18 cellular contexts compared by ENCODE assay signal in the genomic region with DNA sequence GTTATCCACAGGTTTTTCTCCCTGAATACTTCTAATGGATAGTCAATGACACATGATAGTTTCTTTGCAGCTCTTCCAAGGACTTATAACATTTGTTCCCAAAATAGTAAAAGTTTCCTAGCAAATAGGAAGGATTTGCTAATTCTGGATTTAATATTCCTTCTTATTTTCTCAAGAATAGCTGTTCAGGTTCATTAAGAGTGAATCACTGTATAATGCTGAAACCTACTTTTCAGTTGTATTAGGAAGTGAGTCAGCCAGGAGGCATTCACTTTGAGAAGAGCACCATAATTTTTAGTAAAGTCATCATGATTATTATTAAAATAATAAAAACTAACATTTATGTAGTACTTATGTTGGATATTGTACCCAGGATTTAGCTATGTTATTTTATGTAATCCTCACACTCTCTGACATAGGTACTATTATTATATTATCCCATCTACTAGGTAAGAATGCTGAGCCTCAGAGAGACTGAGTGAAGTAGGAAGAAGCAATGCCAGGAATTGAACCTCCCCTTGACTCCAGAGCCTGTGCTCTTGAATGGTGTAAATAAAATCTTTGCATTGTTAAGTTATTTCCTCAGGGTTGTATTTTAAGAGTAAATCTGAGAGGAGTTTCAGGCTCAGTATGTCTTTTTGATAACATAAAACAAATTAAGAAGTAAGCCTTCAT.
A peak's percentile ranks its signal among the peaks of the same experiment; 100 is the strongest.
DNase-seq lines count a peak whose midpoint lies in the region; ATAC-seq and TF ChIP-seq lines count a peak whose summit lies in the region.
"Had no signal": no experiment of that assay in that cellular context is flagged by ENCODE, and none has a peak within 500 bp of the region (broad histone marks: within the 10 kb centered on the region; RNA-seq: fewer than 3 reads in every experiment).

No MANE protein-coding gene starts in this region.

- H3K9me3 Mint-ChIP-seq in nephron progenitor cell, result no peaks in the 10 kb centered on the region
- H3K9me3 Mint-ChIP-seq: activated B cell treated with CpG ODN at 0.5 μM for 24 hours, neural crest cell had no signal

- no peak overlapping the region for H3K4me3 Mint-ChIP-seq in nephron progenitor cell
- H3K4me3 Mint-ChIP-seq: activated B cell treated with CpG ODN at 0.5 μM for 24 hours; activated T-cell treated with anti-CD3 and anti-CD28 coated beads, Interleukin-2, amount 50 U/mL, for 24 hours; neural crest cell had no signal

- H3K4me1 Mint-ChIP-seq in nephron progenitor cell, result no peaks in the 10 kb centered on the region
- H3K4me1 Mint-ChIP-seq: activated B cell treated with CpG ODN at 0.5 μM for 24 hours, neural crest cell had no signal

- peaks cover 5% of the 10 kb centered on the region; the same call in 1 of the 2 replicates for H3K4me1 ChIP-seq in SJCRH30
- H3K4me1 ChIP-seq: esophagus muscularis mucosa, uterus had no signal

- CTCF ChIA-PET in AG04450 (lab: Charles Lee), result interaction anchor here (1.4 to 3.3 kb wide), 4 partner anchors 9 to 768 kb away, joined by 3 to 17 read pairs (median 5); no protein-coding TSS in a partner anchor

- H3K27me3 ChIP-seq in AG04450 (ENCODE audit: control insufficient read depth, insufficient read depth, low read length), result no peaks in the 10 kb centered on the region
- H3K27me3 ChIP-seq in SJCRH30, result no peaks in the 10 kb centered on the region
- H3K27me3 ChIP-seq: esophagus muscularis mucosa, uterus had no signal

- POLR2A ChIA-PET in AG04450 (lab: Yijun Ruan, JAX), result interaction anchor here (0.5 to 0.7 kb wide), 2 partner anchors 111 to 784 kb away, joined by 3 to 4 read pairs; no protein-coding TSS in a partner anchor

- H3K36me3 ChIP-seq in SJCRH30, result no peaks in the 10 kb centered on the region
- H3K36me3 ChIP-seq: uterus had no signal

- no peak overlapping the region for H3K27ac Mint-ChIP-seq in nephron progenitor cell
- H3K27ac Mint-ChIP-seq: activated B cell treated with CpG ODN at 0.5 μM for 24 hours; activated T-cell treated with anti-CD3 and anti-CD28 coated beads, Interleukin-2, amount 50 U/mL, for 24 hours had no signal

- H3K27ac ChIP-seq in AG04450 (ENCODE audit: low read depth, low read length) (peak overlapping the region; percentile 77), SJCRH30 (no peak overlapping the region)
- H3K27ac ChIP-seq: C4-2B, esophagus muscularis mucosa, uterus had no signal

- no peak for ATAC-seq in GM18861 (IDR thresholded peaks at IDR 0.05; ENCODE audit: unreplicated experiment)
- ATAC-seq: left cardiac atrium had no signal

- no peak overlapping the region for H3K4me3 ChIP-seq in AG04450 (ENCODE audit: low read depth, low read length)
- H3K4me3 ChIP-seq in cardiac fibroblast (replicated peaks in 1 of 2; ENCODE audit: low read depth in 2 of 2, low read length in 2 of 2), result no peak overlapping the region
- no peak overlapping the region for H3K4me3 ChIP-seq in SJCRH30
- H3K4me3 ChIP-seq: esophagus muscularis mucosa, uterus had no signal

- peak; percentile 38 for DNase-seq in AG04450 (ENCODE audit: low read depth, low spot score)
- peak; percentile 80 for DNase-seq in LHCN-M2 (ENCODE audit: low read depth)
- DNase-seq in cardiac fibroblast (ENCODE audit: low read depth in 2 of 2), result peak; percentile 75 to 90
- peak; percentile 77 for DNase-seq in kidney tubule cell (ENCODE audit: low spot score)
- DNase-seq in NK-92 (lab: John Stamatoyannopoulos, UW; ENCODE audit: unreplicated experiment), result no peak
- DNase-seq in nephron progenitor cell, result no peak
- DNase-seq in SJCRH30, result no peak
- DNase-seq: activated B cell treated with CpG ODN at 0.5 μM for 24 hours; activated T-cell treated with anti-CD3 and anti-CD28 coated beads, Interleukin-2, amount 50 U/mL, for 24 hours; left cardiac atrium; NCI-H1436; NCI-H526; stimulated activated CD4-positive, alpha-beta T cell treated with anti-CD3 and anti-CD28 coated beads, Interleukin-15, amount 100 ng/mL, for 24 hours; uterus had no signal

- H3K27me3 Mint-ChIP-seq in nephron progenitor cell (ENCODE audit: low read depth, poor library complexity), result peaks cover 4% of the 10 kb centered on the region
- H3K27me3 Mint-ChIP-seq: activated B cell treated with CpG ODN at 0.5 μM for 24 hours; activated T-cell treated with anti-CD3 and anti-CD28 coated beads, Interleukin-2, amount 50 U/mL, for 24 hours had no signal

- no peaks in the 10 kb centered on the region for H3K36me3 Mint-ChIP-seq in nephron progenitor cell (ENCODE audit: low read depth)

- peaks cover 5% of the 10 kb centered on the region; the same call in 1 of the 2 replicates for H3K9me3 ChIP-seq in AG04450 (ENCODE audit: control insufficient read depth, insufficient read depth, low read length)
- H3K9me3 ChIP-seq in SJCRH30 (replicated peaks), result no peaks in the 10 kb centered on the region
- H3K9me3 ChIP-seq: esophagus muscularis mucosa, uterus had no signal

- TF ChIP-seq CTCF in AG04450 (IDR thresholded peaks at IDR 0.05; ENCODE audit: low read depth, low read length) (no peak), cardiac fibroblast (IDR thresholded peaks at IDR 0.05; ENCODE audit: low read depth, low read length) (no peak), nephron progenitor cell (IDR thresholded peaks at IDR 0.05) (no peak)

Comparison
In these comparisons a context has a peak if more than half of its experiments do, and no peak if none do; other contexts are left out.
1. DNase-seq: peak in AG04450 (single experiment), LHCN-M2 (single experiment), cardiac fibroblast (2 of 2) and kidney tubule cell (single experiment); none in NK-92 (single experiment), nephron progenitor cell (single experiment) and SJCRH30 (0 of 2).